Comparison of ENCODE assay signal across 22 cellular contexts in the genomic region with DNA sequence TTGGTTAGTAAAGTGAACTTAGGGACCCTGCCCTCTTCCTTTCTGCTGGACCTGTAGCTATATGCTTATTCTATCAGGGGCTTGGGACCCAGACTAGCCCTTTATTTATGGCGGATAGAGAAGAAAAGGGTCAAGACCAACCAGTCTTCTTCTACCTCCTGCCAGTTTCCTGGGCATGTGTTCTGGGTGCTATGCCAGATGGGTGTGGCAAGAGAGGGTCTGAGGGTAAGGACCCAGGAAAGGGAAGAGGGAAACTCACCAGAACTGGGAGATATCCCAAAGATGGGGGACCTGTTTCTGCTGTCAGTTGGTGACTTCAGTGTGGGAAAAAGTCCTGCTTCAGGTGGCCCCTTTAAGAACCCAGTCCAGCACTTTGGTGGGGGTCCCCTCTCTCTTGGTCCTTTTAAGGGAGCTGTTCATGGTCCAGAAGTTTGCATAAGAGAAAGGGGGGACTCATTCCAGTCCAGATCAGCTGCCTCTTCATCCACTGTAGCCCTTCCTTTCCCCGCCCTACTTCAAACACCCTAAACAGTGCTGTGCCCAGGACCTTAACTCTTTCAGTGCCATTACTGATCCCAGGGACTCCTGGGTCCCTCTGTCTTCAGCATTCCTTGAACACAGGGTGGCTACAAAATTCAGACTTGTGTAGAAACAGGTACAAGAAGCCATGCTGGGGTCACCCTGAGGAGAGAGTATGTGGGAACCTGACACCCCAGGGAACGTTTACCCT. TPM values are rescaled to one million over a fixed set of nuclear protein-coding genes. Genes with fewer than 3 reads are reported as not detected.
DNase-seq lines count a peak whose midpoint lies in the region; ATAC-seq, FAIRE-seq and TF ChIP-seq lines count a peak whose summit lies in the region.
"Had no signal": no experiment of that assay in that cellular context is flagged by ENCODE, and none has a peak within 500 bp of the region (broad histone marks: within the 10 kb centered on the region; RNA-seq: fewer than 3 reads in every experiment).

No MANE protein-coding gene starts in this region.

- intact Hi-C loops in kidney (cut with DNase I) = no loop called here

- H2AK5ac ChIP-seq in trophoblast cell (ENCODE audit: low read length) = no peak overlapping the region

- POLR2A ChIA-PET in T-cell (lab: Charles Lee) = no interaction called here

- H4K20me1 ChIP-seq in GM23338 (replicated peaks; ENCODE audit: insufficient read depth) = no peaks in the 10 kb centered on the region

- H3K9me2 ChIP-seq in GM23338 (ENCODE audit: insufficient read depth) = no peaks in the 10 kb centered on the region

- H3K4me1 ChIP-seq in GM23338 (ENCODE audit: insufficient read depth) (no peaks in the 10 kb centered on the region), Peyer's patch (peaks cover 0 to 4% (median 0%) of the 10 kb centered on the region in 4 donors), kidney (ENCODE audit: control insufficient read depth in 1 of 2, insufficient read depth in 1 of 2, low read depth in 1 of 2, low read length in 2 of 2) (peaks cover 14 to 19% of the 10 kb centered on the region in 2 donors), trophoblast cell (ENCODE audit: control insufficient read depth in 1 of 2, insufficient read depth in 2 of 2, low read length in 2 of 2) (peaks cover 0 to 6% of the 10 kb centered on the region in 2 experiments)

- peaks cover 5% of the 10 kb centered on the region for H3K27me3 Mint-ChIP-seq in GM23338 (ENCODE audit: insufficient read depth, low read depth, poor library complexity)
- H3K27me3 Mint-ChIP-seq in T-cell = no peaks in the 10 kb centered on the region
- H3K27me3 Mint-ChIP-seq: B cell; stimulated activated naive CD8-positive, alpha-beta T cell treated with anti-CD3 and anti-CD28 coated beads, Interleukin-15, Interleukin-2, amounts not matched to agents 100 ng/mL and 50 ng/mL, for 24 hours had no signal

- no peak overlapping the region for H4K12ac ChIP-seq in trophoblast cell (ENCODE audit: low read depth, low read length)

- 0 out of 2 replicates have a peak, but pooled peaks cover 3% of the 10 kb centered on the region for H3F3A ChIP-seq in GM23338 (replicated peaks; ENCODE audit: low read depth)

- H3K36me3 Mint-ChIP-seq in GM23338 (ENCODE audit: low read depth) = peaks cover 3% of the 10 kb centered on the region; the same call in 1 of the 3 replicates
- H3K36me3 Mint-ChIP-seq in stimulated activated effector memory CD8-positive, alpha-beta T cell treated with anti-CD3 and anti-CD28 coated beads, Interleukin-12 subunit alpha, Interleukin-12 subunit beta, amount 100 ng/mL, for 72 hours = peaks cover 9% of the 10 kb centered on the region
- H3K36me3 Mint-ChIP-seq in T-cell = no peaks in the 10 kb centered on the region
- H3K36me3 Mint-ChIP-seq: immature natural killer cell had no signal

- H3K79me1 ChIP-seq in trophoblast cell (ENCODE audit: low read length) = no peaks in the 10 kb centered on the region

- peak; percentile 39 for ATAC-seq in GM23338
- ATAC-seq in stimulated activated effector memory CD8-positive, alpha-beta T cell treated with anti-CD3 and anti-CD28 coated beads, Interleukin-12 subunit alpha, Interleukin-12 subunit beta, amount 100 ng/mL, for 72 hours = no peak
- no peak for ATAC-seq in T-cell (replicated peaks in 1 of 4)
- ATAC-seq: activated CD4-positive, CD25-positive, alpha-beta regulatory T cell treated with anti-CD3 and anti-CD28 coated beads, Interleukin-2, amount 50 U/mL, for 24 hours had no signal

- H3K79me2 ChIP-seq in GM23338 (replicated peaks; ENCODE audit: insufficient read depth) (no peaks in the 10 kb centered on the region), trophoblast cell (ENCODE audit: control insufficient read depth, insufficient read depth, low read length, poor library complexity) (no peaks in the 10 kb centered on the region)

- H2BK120ac ChIP-seq in trophoblast cell (ENCODE audit: insufficient read depth, low read length, poor library complexity) = no peak overlapping the region

- H3K27ac Mint-ChIP-seq in GM23338 (no peak overlapping the region), T-cell (no peak overlapping the region)
- H3K27ac Mint-ChIP-seq in stimulated activated effector memory CD8-positive, alpha-beta T cell treated with anti-CD3 and anti-CD28 coated beads, Interleukin-12 subunit alpha, Interleukin-12 subunit beta, amount 100 ng/mL, for 72 hours = peak overlapping the region; percentile 15
- H3K27ac Mint-ChIP-seq: B cell; stimulated activated naive CD8-positive, alpha-beta T cell treated with anti-CD3 and anti-CD28 coated beads, Interleukin-15, Interleukin-2, amounts not matched to agents 100 ng/mL and 50 ng/mL, for 24 hours had no signal

- no peaks in the 10 kb centered on the region for H3K36me3 ChIP-seq in GM23338 (ENCODE audit: insufficient read depth)
- peaks cover 0 to 4% (median 0%) of the 10 kb centered on the region in 3 donors for H3K36me3 ChIP-seq in Peyer's patch
- H3K36me3 ChIP-seq in kidney (ENCODE audit: control insufficient read depth in 1 of 2, insufficient read depth in 2 of 2, low read length in 2 of 2) = no peaks in the 10 kb centered on the region
- H3K36me3 ChIP-seq in trophoblast cell (ENCODE audit: control insufficient read depth in 1 of 2, insufficient read depth in 2 of 2, low read length in 2 of 2) = no peaks in the 10 kb centered on the region

- H3K9ac ChIP-seq in kidney (ENCODE audit: low read length in 2 of 2) (peak overlapping the region in 1 of 2 donors; percentile 28), trophoblast cell (ENCODE audit: low read length) (no peak overlapping the region)

- H3K14ac ChIP-seq in trophoblast cell (ENCODE audit: low read length) = no peak overlapping the region

- no peak overlapping the region for H3K18ac ChIP-seq in trophoblast cell (ENCODE audit: low read length)

- no peak overlapping the region for H2BK12ac ChIP-seq in trophoblast cell (ENCODE audit: low read length)

- DNase-seq in GM23338 (ENCODE audit: low spot score) (no peak), Peyer's patch (no peak), kidney (no peak), T-cell (no peak), trophoblast cell (no peak)
- no peak for DNase-seq in stimulated activated effector memory CD8-positive, alpha-beta T cell treated with anti-CD3 and anti-CD28 coated beads, Interleukin-12 subunit alpha, Interleukin-12 subunit beta, amount 100 ng/mL, for 72 hours (ENCODE audit: low spot score in 2 of 2)
- no peak for DNase-seq in effector CD4-positive, alpha-beta T cell
- DNase-seq: amniotic stem cell; central memory CD4-positive, alpha-beta T cell; effector memory CD4-positive, alpha-beta T cell; GF-D8; heart right ventricle; immature natural killer cell; NCI-H1436; NCI-H526 treated with DMSO at 0.1 percent for 48 hours; PC-3; T1000 had no signal

- no peak overlapping the region for H4K8ac ChIP-seq in trophoblast cell (ENCODE audit: low read depth, low read length)

- no peak overlapping the region for H3K4ac ChIP-seq in trophoblast cell (ENCODE audit: low read depth, low read length)

- H3K27ac ChIP-seq in GM23338 (ENCODE audit: low read depth) (no peak overlapping the region), Peyer's patch (peak overlapping the region in 3 of 4 donors; percentile 75 to 87 (median 84)), kidney (ENCODE audit: low read depth in 2 of 2, low read length in 2 of 2) (peak overlapping the region; percentile 6 to 68), trophoblast cell (ENCODE audit: low read depth, low read length) (no peak overlapping the region)
- H3K27ac ChIP-seq: heart right ventricle had no signal

- H3K27me3 ChIP-seq in GM23338 (ENCODE audit: insufficient read depth) (no peaks in the 10 kb centered on the region), Peyer's patch (no peaks in the 10 kb centered on the region), trophoblast cell (ENCODE audit: insufficient read depth, low read length) (no peaks in the 10 kb centered on the region)
- H3K27me3 ChIP-seq: heart right ventricle had no signal

- H3K9me3 ChIP-seq in Peyer's patch = no peaks in the 10 kb centered on the region
- no peaks in the 10 kb centered on the region for H3K9me3 ChIP-seq in kidney (ENCODE audit: control insufficient read depth in 1 of 2, low read length in 2 of 2)
- H3K9me3 ChIP-seq in trophoblast cell (ENCODE audit: insufficient read depth, low read depth, low read length) = no peaks in the 10 kb centered on the region
- H3K9me3 ChIP-seq: heart right ventricle had no signal

- H3K4me1 Mint-ChIP-seq in GM23338 (peaks cover 4% of the 10 kb centered on the region), T-cell (peaks cover 14 to 31% (median 21%) of the 10 kb centered on the region in 3 donors)
- H3K4me1 Mint-ChIP-seq in stimulated activated effector memory CD8-positive, alpha-beta T cell treated with anti-CD3 and anti-CD28 coated beads, Interleukin-12 subunit alpha, Interleukin-12 subunit beta, amount 100 ng/mL, for 72 hours = peaks cover 22% of the 10 kb centered on the region
- H3K4me1 Mint-ChIP-seq: B cell had no signal

- H4K91ac ChIP-seq in trophoblast cell (ENCODE audit: low read depth, low read length) = no peak overlapping the region

- CTCF ChIA-PET in T-cell (lab: Charles Lee) = interaction anchor here (0.7 kb wide), 2 partner anchors 191 to 197 kb away, joined by 3 to 5 read pairs; partner anchors contain the start of gene SLC25A44 (in 1 of the 2)

- no peak overlapping the region for H2AFZ ChIP-seq in GM23338
- H2AFZ ChIP-seq in trophoblast cell (ENCODE audit: insufficient read depth, low read length, poor library complexity) = no peak overlapping the region

- no peak for FAIRE-seq in kidney (lab: Jason Lieb, UNC)
- FAIRE-seq: GM12878 had no signal

- no peak for TF ChIP-seq POLR2A in Peyer's patch (IDR thresholded peaks at IDR 0.05)

- TF ChIP-seq CTCF in GM23338 (conservative IDR thresholded peaks at IDR 0.05; ENCODE audit: low read depth in 2 of 2) (no peak), Peyer's patch (IDR thresholded peaks at IDR 0.05) (no peak), kidney (IDR thresholded peaks at IDR 0.05; ENCODE audit: borderline replicate concordance, extremely low read depth, insufficient read depth) (no peak)

- H3K4me3 ChIP-seq in GM23338 = no peak overlapping the region
- peak overlapping the region in 2 of 4 donors; percentile 45 to 50 for H3K4me3 ChIP-seq in Peyer's patch
- peak overlapping the region in 1 of 2 donors; percentile 17 for H3K4me3 ChIP-seq in kidney (ENCODE audit: low read length in 2 of 2)
- H3K4me3 ChIP-seq in trophoblast cell (ENCODE audit: low read depth, low read length) = no peak overlapping the region
- H3K4me3 ChIP-seq: GM12878, heart right ventricle had no signal

- no peaks in the 10 kb centered on the region for H3K9me3 Mint-ChIP-seq in GM23338
- no peaks in the 10 kb centered on the region for H3K9me3 Mint-ChIP-seq in stimulated activated effector memory CD8-positive, alpha-beta T cell treated with anti-CD3 and anti-CD28 coated beads, Interleukin-12 subunit alpha, Interleukin-12 subunit beta, amount 100 ng/mL, for 72 hours
- H3K9me3 Mint-ChIP-seq in T-cell = no peaks in the 10 kb centered on the region
- H3K9me3 Mint-ChIP-seq: immature natural killer cell; stimulated activated naive CD8-positive, alpha-beta T cell treated with anti-CD3 and anti-CD28 coated beads, Interleukin-15, Interleukin-2, amounts not matched to agents 100 ng/mL and 50 ng/mL, for 24 hours had no signal

- H2BK5ac ChIP-seq in trophoblast cell (ENCODE audit: low read depth, low read length, poor library complexity) = no peak overlapping the region

- H3K4me2 ChIP-seq in GM23338 (no peak overlapping the region), trophoblast cell (ENCODE audit: low read length) (no peak overlapping the region)

- no peak overlapping the region for H3K4me3 Mint-ChIP-seq in GM23338
- H3K4me3 Mint-ChIP-seq in stimulated activated effector memory CD8-positive, alpha-beta T cell treated with anti-CD3 and anti-CD28 coated beads, Interleukin-12 subunit alpha, Interleukin-12 subunit beta, amount 100 ng/mL, for 72 hours = no peak overlapping the region
- no peak overlapping the region for H3K4me3 Mint-ChIP-seq in T-cell
- H3K4me3 Mint-ChIP-seq: B cell; immature natural killer cell; stimulated activated naive CD8-positive, alpha-beta T cell treated with anti-CD3 and anti-CD28 coated beads, Interleukin-15, Interleukin-2, amounts not matched to agents 100 ng/mL and 50 ng/mL, for 24 hours had no signal

- H3K23ac ChIP-seq in trophoblast cell (ENCODE audit: low read length) = no peak overlapping the region

- WGBS in trophoblast cell (ENCODE audit: extremely low coverage, insufficient coverage, insufficient read length) = no CpG with 5 or more reads among the region's 3 CpGs

RNA-seq across cellular contexts. Expression of gene SSR2, which starts 18.4 kb away (rescaled TPM):
- 270 and 291 TPM in 2 replicates for total RNA-seq in GM23338 (2014; rRNA removed; shearing (Covaris generic))
- 130 and 136 TPM in 2 replicates for polyA plus RNA-seq in GM23338 (2016; fragmentation: Nextera tagmentation; extraction: Ambion mirVana)
- 100 to 1,000 TPM; 133 to 269 (median 202) TPM for total RNA-seq in Peyer's patch
- 175 TPM for total RNA-seq in kidney
- polyA plus RNA-seq in kidney (ENCODE audit: insufficient read depth, low read depth, low replicate concordance) = 300 TPM
- 100 to 1,000 TPM; 230 to 238 (median 232) TPM for total RNA-seq in T-cell
- 723 and 747 TPM in 2 replicates for polyA plus RNA-seq in trophoblast cell (2013)

RNA-seq across cellular contexts. Expression of gene ARHGEF2, which starts 24.0 kb away (rescaled TPM):
- 64.0 and 87.6 TPM in 2 replicates for total RNA-seq in GM23338 (2014; rRNA removed; shearing (Covaris generic))
- 21.2 and 23.0 TPM in 2 replicates for polyA plus RNA-seq in GM23338 (2016; fragmentation: Nextera tagmentation; extraction: Ambion mirVana)
- total RNA-seq in Peyer's patch = 100 to 1,000 TPM; 101 to 239 (median 149) TPM
- 99.6 TPM for total RNA-seq in kidney
- polyA plus RNA-seq in kidney (ENCODE audit: insufficient read depth, low read depth, low replicate concordance) = 32.3 TPM
- total RNA-seq in T-cell = 100 to 1,000 TPM; 110 to 174 (median 167) TPM
- polyA plus RNA-seq in trophoblast cell (2013) = 42.1 and 46.5 TPM in 2 replicates

RNA-seq across cellular contexts. Expression of gene UBQLN4, which starts 51.3 kb away (rescaled TPM):
- total RNA-seq in GM23338 (2014; rRNA removed; shearing (Covaris generic)) = 28.4 and 30.5 TPM in 2 replicates
- polyA plus RNA-seq in GM23338 (2016; fragmentation: Nextera tagmentation; extraction: Ambion mirVana) (10.0 and 11.2 TPM in 2 replicates), kidney (ENCODE audit: insufficient read depth, low read depth, low replicate concordance) (24.6 TPM)
- total RNA-seq in Peyer's patch (10 to 100 TPM; 16.3 to 22.5 (median 21.4) TPM), kidney (24.5 TPM), T-cell (10 to 100 TPM; 21.9 to 39.6 (median 37.9) TPM)
- 44.6 and 45.7 TPM in 2 replicates for polyA plus RNA-seq in trophoblast cell (2013)

RNA-seq across cellular contexts. Expression of gene LAMTOR2, which starts 52.2 kb away (rescaled TPM):
- total RNA-seq in GM23338 (2014; rRNA removed; shearing (Covaris generic)) = 35.2 and 67.3 TPM in 2 replicates
- 108 and 113 TPM in 2 replicates for polyA plus RNA-seq in GM23338 (2016; fragmentation: Nextera tagmentation; extraction: Ambion mirVana)
- 10 to 100 TPM; 40.4 to 75.5 (median 54.1) TPM for total RNA-seq in Peyer's patch
- 50.8 TPM for total RNA-seq in kidney
- polyA plus RNA-seq in kidney (ENCODE audit: insufficient read depth, low read depth, low replicate concordance) = 200 TPM
- 10 to 100 TPM; 21.5 to 37.8 (median 35.2) TPM for total RNA-seq in T-cell
- 71.8 and 76.8 TPM in 2 replicates for polyA plus RNA-seq in trophoblast cell (2013)

RNA-seq across cellular contexts. Expression of gene RAB25, which starts 58.6 kb away (rescaled TPM):
- total RNA-seq in GM23338 (2014; rRNA removed; shearing (Covaris generic)) = 21.3 and 30.0 TPM in 2 replicates
- polyA plus RNA-seq in GM23338 (2016; fragmentation: Nextera tagmentation; extraction: Ambion mirVana) = 42.7 and 47.3 TPM in 2 replicates
- total RNA-seq in Peyer's patch = 100 to 1,000 TPM in 3 of 4 donors, 10 to 100 TPM in 1; 96.6 to 188 (median 146) TPM
- 51.4 TPM for total RNA-seq in kidney
- polyA plus RNA-seq in kidney (ENCODE audit: insufficient read depth, low read depth, low replicate concordance) = 73.0 TPM
- total RNA-seq in T-cell = 1 to 10 TPM in 3 of 5 donors, under 1 TPM in 2; 0.26 to 2.3 (median 1.9) TPM
- polyA plus RNA-seq in trophoblast cell (2013) = 92.3 and 94.0 TPM in 2 replicates
- total RNA-seq: mesenteric fat pad had no signal
- polyA plus RNA-seq: immature natural killer cell had no signal

Comparison
In these comparisons a context has a peak if more than half of its experiments do, and no peak if none do; other contexts are left out.
1. H3K27ac ChIP-seq: peak in Peyer's patch (3 of 4) and kidney (2 of 2); none in GM23338 (single experiment) and trophoblast cell (single experiment).